In the genomic region with DNA sequence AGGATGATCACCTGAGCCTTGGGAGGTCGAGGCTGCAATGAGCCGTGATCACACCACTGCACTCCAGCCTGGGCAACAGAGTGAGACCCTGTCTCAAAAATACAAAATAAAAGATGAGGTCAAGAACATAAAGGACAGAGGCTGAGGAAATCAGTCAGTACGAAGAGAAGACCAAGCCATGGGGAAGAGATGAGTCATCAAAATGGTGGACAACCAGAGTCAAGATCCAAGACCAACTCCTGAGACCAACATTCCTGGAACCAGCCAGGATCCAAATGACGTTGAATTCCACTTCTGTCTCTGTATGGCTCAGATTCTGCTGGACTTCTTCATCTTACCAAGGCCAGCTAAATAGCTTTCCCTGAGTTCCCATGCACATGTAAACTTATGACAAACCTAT, we compare ENCODE assay signal across 26 cellular contexts. TPM values are rescaled to one million over a fixed set of nuclear protein-coding genes. Genes with fewer than 3 reads are reported as not detected.
"Had no signal": no experiment of that assay in that cellular context is flagged by ENCODE, and none has a peak within 500 bp of the region (broad histone marks: within the 10 kb centered on the region; RNA-seq: fewer than 3 reads in every experiment).

No MANE protein-coding gene starts in this region.

- H3K4me1 ChIP-seq: esophagus squamous epithelium, parathyroid adenoma, prostate gland, transverse colon, upper lobe of right lung, uterus had no signal

- H3K9me3 Mint-ChIP-seq: immature natural killer cell had no signal

- H3K4me3 ChIP-seq: esophagus squamous epithelium, lung, neural progenitor cell, prostate gland, transverse colon, upper lobe of right lung, uterus had no signal

- H3K36me3 Mint-ChIP-seq: immature natural killer cell, memory B cell, neural progenitor cell had no signal

- H3K9me3 ChIP-seq: esophagus squamous epithelium, prostate gland, transverse colon, upper lobe of right lung, uterus had no signal

- FAIRE-seq: colon, frontal cortex, kidney, small intestine had no signal

- DNase-seq: effector CD8-positive, alpha-beta T cell; erythroblast; esophagus squamous epithelium; hypothalamus; immature natural killer cell; kidney; naive thymus-derived CD4-positive, alpha-beta T cell; right cardiac atrium; stimulated activated CD4-positive, alpha-beta T cell treated with anti-CD3 and anti-CD28 coated beads, Interleukin-15, amount 100 ng/mL, for 24 hours; stimulated activated CD4-positive, alpha-beta T cell treated with anti-CD3 and anti-CD28 coated beads, Interleukin-2, amount 100 ng/mL, for 48 hours; stimulated activated naive B cell treated with anti-CD40 and anti-IgM and Interleukin-4, amounts not matched to agents 10 μg/mL and 1 μg/mL and 100 μg/mL, for 72 hours; transverse colon; upper lobe of right lung; uterus had no signal

- H3K4me2 ChIP-seq: neural progenitor cell had no signal

- H3K36me3 ChIP-seq: esophagus squamous epithelium, neural progenitor cell, prostate gland, transverse colon, upper lobe of right lung, uterus had no signal

- H3K79me2 ChIP-seq: parathyroid adenoma had no signal

- H3K27me3 ChIP-seq: neural progenitor cell, transverse colon, upper lobe of right lung, uterus had no signal

- H3K27ac Mint-ChIP-seq: immature natural killer cell; memory B cell; naive thymus-derived CD4-positive, alpha-beta T cell; neural progenitor cell; stimulated activated naive B cell treated with anti-CD40 and anti-IgM and Interleukin-4, amounts not matched to agents 10 μg/mL and 1 μg/mL and 100 μg/mL, for 72 hours; stimulated activated naive CD8-positive, alpha-beta T cell treated with anti-CD3 and anti-CD28 coated beads, Interleukin-15, Interleukin-2, amounts not matched to agents 100 ng/mL and 50 ng/mL, for 24 hours had no signal

- ATAC-seq: left lobe of liver; naive thymus-derived CD4-positive, alpha-beta T cell; right cardiac atrium; stimulated activated naive B cell treated with anti-CD40 and anti-IgM and Interleukin-4, amounts not matched to agents 10 μg/mL and 1 μg/mL and 100 μg/mL, for 72 hours; upper lobe of right lung had no signal

- H3K4me1 Mint-ChIP-seq: immature natural killer cell; memory B cell; naive thymus-derived CD4-positive, alpha-beta T cell; stimulated activated naive B cell treated with anti-CD40 and anti-IgM and Interleukin-4, amounts not matched to agents 10 μg/mL and 1 μg/mL and 100 μg/mL, for 72 hours had no signal

- H2AFZ ChIP-seq: neural progenitor cell, parathyroid adenoma had no signal

- H3K27ac ChIP-seq: esophagus squamous epithelium, neural progenitor cell, parathyroid adenoma, prostate gland, transverse colon, upper lobe of right lung, uterus had no signal

- H3K9ac ChIP-seq: neural progenitor cell, parathyroid adenoma had no signal

- H3K4me3 Mint-ChIP-seq: immature natural killer cell; memory B cell; naive thymus-derived CD4-positive, alpha-beta T cell; nephron; neural progenitor cell; stimulated activated naive B cell treated with anti-CD40 and anti-IgM and Interleukin-4, amounts not matched to agents 10 μg/mL and 1 μg/mL and 100 μg/mL, for 72 hours; stimulated activated naive CD8-positive, alpha-beta T cell treated with anti-CD3 and anti-CD28 coated beads, Interleukin-15, Interleukin-2, amounts not matched to agents 100 ng/mL and 50 ng/mL, for 24 hours had no signal

RNA-seq across cellular contexts. Expression of a gene that starts 44.8 kb away (rescaled TPM):
- total RNA-seq: transverse colon had no signal
- polyA plus RNA-seq: immature natural killer cell, liver had no signal
